ENCODE assay signal across 1 cellular context in genomic region chr20:10671850-10672578, GRCh38.
TF ChIP-seq lines count a peak whose summit lies in the region.

No MANE protein-coding gene starts in this region.

TF ChIP-seq in HepG2, 621 proteins besides CTCF, POLR2A, EP300 and RAD21 (continued from another document and continues in another):
- no peak for TF ChIP-seq ZNF800 (CRISPR knock-in tag; IDR thresholded peaks at IDR 0.05)
- TF ChIP-seq SP5 (CRISPR knock-in tag; IDR thresholded peaks at IDR 0.05; ENCODE audit: borderline replicate concordance, low read depth) = peak; percentile 23; the same call in 1 of the 2 replicates
- peak; percentile 58 for TF ChIP-seq TFDP2 (CRISPR knock-in tag; IDR thresholded peaks at IDR 0.05)
- TF ChIP-seq ZNF280D (CRISPR knock-in tag; IDR thresholded peaks at IDR 0.05) = 0 out of 2 replicates have a peak, but pooled peaks have one; percentile 3
- peak; percentile 45; the same call in 1 of the 2 replicates for TF ChIP-seq ZNF775 (CRISPR knock-in tag; IDR thresholded peaks at IDR 0.05; ENCODE audit: borderline replicate concordance)
- no peak for TF ChIP-seq ZNF253 (CRISPR knock-in tag; IDR thresholded peaks at IDR 0.05; ENCODE audit: borderline replicate concordance)
- TF ChIP-seq ZNF44 (CRISPR knock-in tag; IDR thresholded peaks at IDR 0.05) = no peak
- TF ChIP-seq CENPBD1 (CRISPR knock-in tag; IDR thresholded peaks at IDR 0.05; ENCODE audit: borderline replicate concordance, low read depth) = no peak
- TF ChIP-seq ZFP90 (CRISPR knock-in tag; IDR thresholded peaks at IDR 0.05; ENCODE audit: borderline replicate concordance) = peak; percentile 23; the same call in 1 of the 2 replicates
- 0 out of 2 replicates have a peak, but pooled peaks have one; percentile 23 for TF ChIP-seq ZNF710 (CRISPR knock-in tag; IDR thresholded peaks at IDR 0.05; ENCODE audit: borderline replicate concordance)
- TF ChIP-seq DMAP1 (CRISPR knock-in tag; IDR thresholded peaks at IDR 0.05) = peak; percentile 0; the same call in 1 of the 2 replicates
- TF ChIP-seq RXRB (CRISPR knock-in tag; IDR thresholded peaks at IDR 0.05; ENCODE audit: borderline replicate concordance) = peak; percentile 2; the same call in 1 of the 2 replicates
- TF ChIP-seq IRF2 (CRISPR knock-in tag; IDR thresholded peaks at IDR 0.05) = peak; percentile 1; the same call in 1 of the 2 replicates
- TF ChIP-seq RBFOX2 (IDR thresholded peaks at IDR 0.05; ENCODE audit: low read depth, low read length) = 0 out of 2 replicates have a peak, but pooled peaks have one; percentile 35
- peak; percentile 88 for TF ChIP-seq SNAPC2 (CRISPR knock-in tag; IDR thresholded peaks at IDR 0.05)
- no peak for TF ChIP-seq TCF12 (IDR thresholded peaks at IDR 0.05)
- no peak for TF ChIP-seq TCF12 (CRISPR knock-in tag; IDR thresholded peaks at IDR 0.05)
- no peak for TF ChIP-seq ZNF460 (CRISPR knock-in tag; IDR thresholded peaks at IDR 0.05; ENCODE audit: borderline replicate concordance)
- peak; percentile 45 for TF ChIP-seq ZNF687 (CRISPR knock-in tag; IDR thresholded peaks at IDR 0.05)
- TF ChIP-seq KLF16 (CRISPR knock-in tag; IDR thresholded peaks at IDR 0.05) = 0 out of 4 replicates have a peak, but pooled peaks of 1 of the 2 experiments have one; percentile 52
- no peak for TF ChIP-seq PAWR (CRISPR knock-in tag; IDR thresholded peaks at IDR 0.05; ENCODE audit: borderline replicate concordance)
- TF ChIP-seq ZNF564 (CRISPR knock-in tag; IDR thresholded peaks at IDR 0.05) = 0 out of 2 replicates have a peak, but pooled peaks have one; percentile 2
- peak; percentile 7; the same call in 1 of the 2 replicates for TF ChIP-seq ZNF615 (CRISPR knock-in tag; IDR thresholded peaks at IDR 0.05; ENCODE audit: borderline replicate concordance)
- TF ChIP-seq THAP8 (CRISPR knock-in tag; IDR thresholded peaks at IDR 0.05; ENCODE audit: borderline replicate concordance) = 0 out of 2 replicates have a peak, but pooled peaks have one; percentile 53
- 0 out of 2 replicates have a peak, but pooled peaks have one; percentile 14 for TF ChIP-seq AKNA (CRISPR knock-in tag; IDR thresholded peaks at IDR 0.05; ENCODE audit: borderline replicate concordance)
- TF ChIP-seq TFAP4 (IDR thresholded peaks at IDR 0.05; ENCODE audit: borderline replicate concordance, low read depth) = peak; percentile 96
- TF ChIP-seq MTA1 (CRISPR knock-in tag; IDR thresholded peaks at IDR 0.05; ENCODE audit: borderline replicate concordance) = 0 out of 2 replicates have a peak, but pooled peaks have one; percentile 3
- peak; percentile 41; the same call in 1 of the 2 replicates for TF ChIP-seq BRF2 (CRISPR knock-in tag; IDR thresholded peaks at IDR 0.05)
- no peak for TF ChIP-seq FLYWCH1 (CRISPR knock-in tag; IDR thresholded peaks at IDR 0.05)
- peak; percentile 14; the same call in 1 of the 2 replicates for TF ChIP-seq TARDBP (CRISPR knock-in tag; IDR thresholded peaks at IDR 0.05)
